In the genomic region with DNA sequence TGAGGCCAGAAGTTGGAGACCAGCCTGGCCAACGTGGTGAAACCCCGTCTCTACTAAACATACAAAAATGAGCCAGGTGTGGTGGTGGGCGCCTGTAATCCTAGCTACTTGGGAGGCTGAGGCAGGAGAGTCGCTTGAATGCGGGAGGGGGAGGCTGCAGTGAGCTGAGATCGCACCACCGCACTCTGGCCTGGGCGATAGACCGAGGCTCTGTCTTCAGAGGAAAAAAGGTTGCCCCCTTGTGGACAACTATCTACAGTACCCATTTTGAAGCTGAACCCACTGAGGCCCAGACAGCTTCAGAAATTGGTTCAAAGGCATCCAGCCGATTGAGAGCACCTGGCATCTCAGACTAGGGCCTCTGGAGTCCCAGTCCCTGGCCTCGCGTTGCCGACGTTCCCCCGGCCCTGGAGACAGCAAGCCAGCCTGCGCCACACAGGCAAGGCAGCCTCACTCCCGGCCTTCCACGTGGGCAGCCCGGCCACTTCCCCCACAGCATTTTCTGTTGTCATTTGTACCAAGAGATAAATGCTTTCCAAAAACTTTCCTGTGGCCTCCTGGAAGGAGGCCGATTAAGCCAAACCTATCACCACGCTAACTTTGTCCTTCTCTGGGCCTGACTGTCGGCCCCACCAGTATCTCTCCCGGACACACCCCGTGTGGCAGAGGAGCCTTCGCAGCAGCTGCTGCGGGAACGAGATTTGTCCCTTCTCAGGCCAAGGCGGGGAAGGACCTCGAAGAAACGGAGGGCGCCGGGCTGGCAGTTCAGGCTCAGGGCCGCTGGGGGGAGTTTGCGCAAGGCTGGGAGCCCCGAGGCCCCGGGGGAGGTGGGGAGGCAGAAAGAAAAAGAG, we compare ENCODE assay signal across 8 cellular contexts.
DNase-seq lines count a peak whose midpoint lies in the region; ATAC-seq and TF ChIP-seq lines count a peak whose summit lies in the region.

No MANE protein-coding gene starts in this region.

- ATAC-seq in HCT116: peak; percentile 95

- no peaks in the 10 kb centered on the region for H3K79me2 ChIP-seq in HCT116 (ENCODE audit: insufficient read depth, low read length)

- POLR2A ChIA-PET in HCT116 (lab: Charles Lee): no interaction called here

- H3K27ac ChIP-seq in HCT116 (ENCODE audit: low read depth, low read length): no peak overlapping the region

- RAD21 ChIA-PET in HCT116 (lab: Charles Lee; ENCODE audit: low non-redundant PET in 1 of 2, low total read pairs in 2 of 2, uncharacterized antibody in 2 of 2, unreplicated experiment in 2 of 2): interaction anchor here (0.6 to 1.1 kb wide), 2 partner anchors 54 kb away, joined by 3 read pairs; no protein-coding TSS in a partner anchor

- no peaks in the 10 kb centered on the region for H3K36me3 ChIP-seq in HCT116 (ENCODE audit: control insufficient read depth in 1 of 2, insufficient read depth in 2 of 2, low read length in 2 of 2)

- H3K9me2 ChIP-seq in HCT116 (ENCODE audit: insufficient read depth): no peaks in the 10 kb centered on the region

- no peaks in the 10 kb centered on the region for H3K27me3 Mint-ChIP-seq in osteocyte (ENCODE audit: unreplicated experiment)

- H3K4me3 ChIP-seq in AG09309 (ENCODE audit: control insufficient read depth, low read depth, low read length): no peak overlapping the region
- H3K4me3 ChIP-seq in HCT116 (replicated peaks in 1 of 2; ENCODE audit: low read depth in 1 of 2, low read length in 2 of 2): no peak overlapping the region

- H4K20me1 ChIP-seq in HCT116 (ENCODE audit: insufficient read depth): no peaks in the 10 kb centered on the region

- TF ChIP-seq CTCF in AG09309 (IDR thresholded peaks at IDR 0.05; ENCODE audit: control insufficient read depth, insufficient read depth, low read depth, low read length, missing control alignments) (peak; percentile 28), HCT116 (IDR thresholded peaks at IDR 0.05 in 2 of 3, conservative IDR thresholded peaks at IDR 0.05 in 1 of 3; ENCODE audit: borderline replicate concordance in 1 of 3, insufficient read depth in 1 of 3, low read depth in 2 of 3, low read length in 2 of 3) (peak; percentile 39 to 74 (median 59); a peak in 5 of 6 replicates), osteocyte (IDR thresholded peaks at IDR 0.05) (peak; percentile 48)

- H3K4me2 ChIP-seq in HCT116 (ENCODE audit: low read length): peak overlapping the region; percentile 55

- no peak overlapping the region for H3K4me3 Mint-ChIP-seq in osteocyte (ENCODE audit: unreplicated experiment)

- CTCF ChIA-PET in HCT116 (lab: Charles Lee): interaction anchor here (0.9 to 2.9 kb wide), 10 partner anchors 9 to 619 kb away, joined by 3 to 12 read pairs (median 4); no protein-coding TSS in a partner anchor

- peaks cover 39% of the 10 kb centered on the region for H3K36me3 Mint-ChIP-seq in osteocyte (ENCODE audit: unreplicated experiment)

- no peak overlapping the region for H3K9ac ChIP-seq in HCT116 (ENCODE audit: low read length)

- peaks cover 0 to 8% of the 10 kb centered on the region in 2 experiments; a peak in 2 of 4 replicates for H3K4me1 ChIP-seq in HCT116 (ENCODE audit: control insufficient read depth in 1 of 2, insufficient read depth in 2 of 2, low read length in 2 of 2)

- H3K4me1 Mint-ChIP-seq in osteocyte (ENCODE audit: unreplicated experiment): peaks cover 40% of the 10 kb centered on the region

- TF ChIP-seq POLR2A in HCT116 (IDR thresholded peaks at IDR 0.05; ENCODE audit: borderline replicate concordance, extremely low read depth, insufficient read depth, insufficient read length): no peak
- TF ChIP-seq POLR2A in erythroblast (IDR thresholded peaks at IDR 0.05; ENCODE audit: low read length): no peak

- 0 out of 2 replicates have a peak, but pooled peaks cover 3% of the 10 kb centered on the region for H3K27me3 ChIP-seq in HCT116 (ENCODE audit: insufficient read depth, low read length)

- DNase-seq in AG09309 (ENCODE audit: low read depth) (no peak), HCT116 (ENCODE audit: low read depth, low spot score) (peak; percentile 22), erythroblast (lab: John Stamatoyannopoulos, UW) (peak; percentile 34 to 44), osteocyte (ENCODE audit: extremely low spot score, unreplicated experiment) (no peak), DMS114 treated with DMSO at 0.1 percent for 48 hours (lab: John Stamatoyannopoulos, UW; ENCODE audit: unreplicated experiment) (no peak), A172 (ENCODE audit: low spot score) (no peak), amniotic stem cell (lab: John Stamatoyannopoulos, UW) (no peak)
- DNase-seq in activated CD4-positive, alpha-beta T cell treated with anti-CD3 and anti-CD28 coated beads for 1 hour: peak; percentile 13

- BruUV-seq in HCT116 (replicated peaks; lab: Mats Ljungman, UMichigan): no TSS peak

- peaks cover 5% of the 10 kb centered on the region for H3K9me3 Mint-ChIP-seq in osteocyte (ENCODE audit: unreplicated experiment)

- peak overlapping the region; percentile 69 for H3K27ac Mint-ChIP-seq in osteocyte (ENCODE audit: unreplicated experiment)

- no peaks in the 10 kb centered on the region for H3K9me3 ChIP-seq in HCT116 (ENCODE audit: control insufficient read depth in 1 of 2, insufficient read depth in 1 of 2, low read depth in 1 of 2, low read length in 2 of 2)

- peak overlapping the region; percentile 79 for H2AFZ ChIP-seq in HCT116 (ENCODE audit: low read depth, low read length, poor library complexity, severe bottlenecking)

- TF ChIP-seq RAD21 in HCT116 (IDR thresholded peaks at IDR 0.05; ENCODE audit: low read depth): peak; percentile 38

- intact Hi-C loops in HCT116 (cut with micrococcal nuclease): no loop called here

TF ChIP-seq in HCT116, 20 proteins besides CTCF, POLR2A, EP300 and RAD21:
- TF ChIP-seq, protein P1, sequence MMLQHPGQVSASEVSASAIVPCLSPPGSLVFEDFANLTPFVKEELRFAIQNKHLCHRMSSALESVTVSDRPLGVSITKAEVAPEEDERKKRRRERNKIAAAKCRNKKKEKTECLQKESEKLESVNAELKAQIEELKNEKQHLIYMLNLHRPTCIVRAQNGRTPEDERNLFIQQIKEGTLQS (IDR thresholded peaks at IDR 0.05): no peak
- TF ChIP-seq, protein P2, sequence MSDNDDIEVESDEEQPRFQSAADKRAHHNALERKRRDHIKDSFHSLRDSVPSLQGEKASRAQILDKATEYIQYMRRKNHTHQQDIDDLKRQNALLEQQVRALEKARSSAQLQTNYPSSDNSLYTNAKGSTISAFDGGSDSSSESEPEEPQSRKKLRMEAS (IDR thresholded peaks at IDR 0.05): peak; percentile 25; the same call in 1 of the 2 replicates
TF ChIP-seq in HCT116: peak in this region for 1.

Comparison
In these comparisons a context has a peak if more than half of its experiments do, and no peak if none do; other contexts are left out.
1. DNase-seq: peak in HCT116 (single experiment), activated CD4-positive, alpha-beta T cell treated with anti-CD3 and anti-CD28 coated beads for 1 hour (single experiment) and erythroblast (2 of 2); none in AG09309 (single experiment), osteocyte (single experiment), DMS114 treated with DMSO at 0.1 percent for 48 hours (single experiment), A172 (single experiment) and amniotic stem cell (single experiment).
2. Peak in every context shown above with its lines, with median percentiles within 50 percentile points of each other: CTCF ChIP-seq.